Comparison of ENCODE assay signal across 8 cellular contexts in genomic region chr11:102733232-102733875, GRCh38. TPM values are rescaled to one million over a fixed set of nuclear protein-coding genes. Genes with fewer than 3 reads are reported as not detected.
DNase-seq lines count a peak whose midpoint lies in the region; ATAC-seq and TF ChIP-seq lines count a peak whose summit lies in the region.

No MANE protein-coding gene starts in this region.

- H3K9me2 ChIP-seq in GM23248 (ENCODE audit: insufficient read depth): no peaks in the 10 kb centered on the region

- ATAC-seq in mucosa of descending colon: peak; percentile 88
- no peak for ATAC-seq in HG03025 (IDR thresholded peaks at IDR 0.05; ENCODE audit: low FRiP score, unreplicated experiment)

- no peak overlapping the region for H2AFZ ChIP-seq in GM23248

- H3K4me2 ChIP-seq in GM23248 (ENCODE audit: unreplicated experiment): no peak overlapping the region

- H3K9me3 ChIP-seq in GM23248 (ENCODE audit: low read depth): no peaks in the 10 kb centered on the region
- H3K9me3 ChIP-seq in mucosa of descending colon: no peaks in the 10 kb centered on the region

- H3K27me3 ChIP-seq in GM23248 (replicated peaks; ENCODE audit: insufficient read depth): no peaks in the 10 kb centered on the region

- DNase-seq in activated T-cell treated with anti-CD3 and anti-CD28 coated beads for 24 hours (ENCODE audit: low read depth) (peak; percentile 13), activated T-cell treated with anti-CD3 and anti-CD28 coated beads for 4 hours (no peak), GM23248 (peak; percentile 65), KBM-7 (peak; percentile 62), SHP77 treated with DMSO at 0.1 percent for 48 hours (lab: John Stamatoyannopoulos, UW) (peak; percentile 48), cerebellar cortex (ENCODE audit: low spot score) (peak; percentile 49), mucosa of descending colon (peak; percentile 47 to 80 (median 75))

- TF ChIP-seq CTCF in mucosa of descending colon (IDR thresholded peaks at IDR 0.05): peak; percentile 52

- no peaks in the 10 kb centered on the region for H3K79me2 ChIP-seq in GM23248 (ENCODE audit: insufficient read depth)

- H3K36me3 ChIP-seq in GM23248 (ENCODE audit: low read depth) (no peaks in the 10 kb centered on the region), mucosa of descending colon (ENCODE audit: low read depth) (no peaks in the 10 kb centered on the region)

- WGBS in GM23248 (ENCODE audit: low coverage in 1 of 2, low lambda C conversion rate in 2 of 2, missing lambda C conversion rate in 2 of 2), 2 experiments: 41 to 45% methylated on average over 8 of the region's 8 CpGs

- no peak overlapping the region for H3K27ac ChIP-seq in GM23248

- H3F3A ChIP-seq in GM23248 (ENCODE audit: insufficient read depth): peaks cover 8% of the 10 kb centered on the region; the same call in 1 of the 2 replicates

- H3K4me3 ChIP-seq in GM23248 (no peak overlapping the region), mucosa of descending colon (no peak overlapping the region)

- H4K20me1 ChIP-seq in GM23248 (ENCODE audit: insufficient read depth): no peaks in the 10 kb centered on the region

- intact Hi-C loops in mucosa of descending colon (cut with DNase I, micrococcal nuclease): no loop called here

- no peak overlapping the region for H3K9ac ChIP-seq in GM23248

- H3K4me1 ChIP-seq in GM23248 (ENCODE audit: insufficient read depth) (peaks cover 9% of the 10 kb centered on the region), mucosa of descending colon (ENCODE audit: low read depth) (no peaks in the 10 kb centered on the region)

- in situ Hi-C loops in GM23248 (cut with MboI) (loop anchor here (10.0 kb wide), 1 partner anchor 201 kb away; no protein-coding TSS in a partner anchor), KBM-7 (cut with MboI; ENCODE audit: low pct_unique_long_range_greater_than_20kb, low sequenced_read_pairs) (no loop called here)

RNA-seq across cellular contexts. Expression of gene MMP8, which starts 8.6 kb away (rescaled TPM):
- not detected in 2 replicates for total RNA-seq in GM23248 (2014; rRNA removed; shearing (Covaris generic))
- not detected in 2 replicates for polyA plus RNA-seq in GM23248 (2016; fragmentation: Nextera tagmentation; extraction: Ambion mirVana)
- total RNA-seq in mucosa of descending colon: not detected

RNA-seq across cellular contexts. Expression of gene MMP27, which starts 27.8 kb away (rescaled TPM):
- total RNA-seq in GM23248 (2014; rRNA removed; shearing (Covaris generic)): not detected in 2 replicates
- polyA plus RNA-seq in GM23248 (2016; fragmentation: Nextera tagmentation; extraction: Ambion mirVana): 0.09 TPM in 1 of 2 replicates, not detected in the other
- under 1 TPM in 1 of 3 donors, not detected in 2; 0.16 TPM for total RNA-seq in mucosa of descending colon

RNA-seq across cellular contexts. Expression of gene MMP10, which starts 47.1 kb away (rescaled TPM):
- total RNA-seq in GM23248 (2014; rRNA removed; shearing (Covaris generic)): 0.97 and 2.3 TPM in 2 replicates
- polyA plus RNA-seq in GM23248 (2016; fragmentation: Nextera tagmentation; extraction: Ambion mirVana): 1.0 and 1.1 TPM in 2 replicates
- under 1 TPM in 1 of 3 donors, not detected in 2; 0.16 TPM for total RNA-seq in mucosa of descending colon
